In the genomic region with DNA sequence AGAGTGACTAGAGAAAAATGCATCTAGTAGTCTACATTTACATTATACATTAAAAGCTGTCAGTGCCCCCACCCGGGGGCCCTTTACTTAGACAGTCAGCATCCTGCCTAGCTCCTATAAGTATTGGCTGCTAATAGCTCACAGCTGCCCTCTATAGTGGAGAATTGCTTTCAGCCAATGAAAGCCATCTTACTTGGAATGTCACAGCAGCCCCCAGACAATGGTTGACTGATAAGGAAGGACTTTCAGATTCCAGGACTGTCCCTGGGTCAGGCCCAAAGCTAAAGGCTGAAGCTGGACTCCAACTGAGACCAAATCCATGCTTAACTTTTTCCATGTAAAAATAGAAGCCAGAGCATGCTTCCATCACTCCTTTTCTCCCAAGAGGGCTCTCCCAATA, we compare ENCODE assay signal across 1 cellular context.
TF ChIP-seq lines count a peak whose summit lies in the region.

No MANE protein-coding gene starts in this region.

TF ChIP-seq in GM23338, 12 proteins besides CTCF, POLR2A, EP300 and RAD21 (continued from another document):
- TF ChIP-seq, protein P1, sequence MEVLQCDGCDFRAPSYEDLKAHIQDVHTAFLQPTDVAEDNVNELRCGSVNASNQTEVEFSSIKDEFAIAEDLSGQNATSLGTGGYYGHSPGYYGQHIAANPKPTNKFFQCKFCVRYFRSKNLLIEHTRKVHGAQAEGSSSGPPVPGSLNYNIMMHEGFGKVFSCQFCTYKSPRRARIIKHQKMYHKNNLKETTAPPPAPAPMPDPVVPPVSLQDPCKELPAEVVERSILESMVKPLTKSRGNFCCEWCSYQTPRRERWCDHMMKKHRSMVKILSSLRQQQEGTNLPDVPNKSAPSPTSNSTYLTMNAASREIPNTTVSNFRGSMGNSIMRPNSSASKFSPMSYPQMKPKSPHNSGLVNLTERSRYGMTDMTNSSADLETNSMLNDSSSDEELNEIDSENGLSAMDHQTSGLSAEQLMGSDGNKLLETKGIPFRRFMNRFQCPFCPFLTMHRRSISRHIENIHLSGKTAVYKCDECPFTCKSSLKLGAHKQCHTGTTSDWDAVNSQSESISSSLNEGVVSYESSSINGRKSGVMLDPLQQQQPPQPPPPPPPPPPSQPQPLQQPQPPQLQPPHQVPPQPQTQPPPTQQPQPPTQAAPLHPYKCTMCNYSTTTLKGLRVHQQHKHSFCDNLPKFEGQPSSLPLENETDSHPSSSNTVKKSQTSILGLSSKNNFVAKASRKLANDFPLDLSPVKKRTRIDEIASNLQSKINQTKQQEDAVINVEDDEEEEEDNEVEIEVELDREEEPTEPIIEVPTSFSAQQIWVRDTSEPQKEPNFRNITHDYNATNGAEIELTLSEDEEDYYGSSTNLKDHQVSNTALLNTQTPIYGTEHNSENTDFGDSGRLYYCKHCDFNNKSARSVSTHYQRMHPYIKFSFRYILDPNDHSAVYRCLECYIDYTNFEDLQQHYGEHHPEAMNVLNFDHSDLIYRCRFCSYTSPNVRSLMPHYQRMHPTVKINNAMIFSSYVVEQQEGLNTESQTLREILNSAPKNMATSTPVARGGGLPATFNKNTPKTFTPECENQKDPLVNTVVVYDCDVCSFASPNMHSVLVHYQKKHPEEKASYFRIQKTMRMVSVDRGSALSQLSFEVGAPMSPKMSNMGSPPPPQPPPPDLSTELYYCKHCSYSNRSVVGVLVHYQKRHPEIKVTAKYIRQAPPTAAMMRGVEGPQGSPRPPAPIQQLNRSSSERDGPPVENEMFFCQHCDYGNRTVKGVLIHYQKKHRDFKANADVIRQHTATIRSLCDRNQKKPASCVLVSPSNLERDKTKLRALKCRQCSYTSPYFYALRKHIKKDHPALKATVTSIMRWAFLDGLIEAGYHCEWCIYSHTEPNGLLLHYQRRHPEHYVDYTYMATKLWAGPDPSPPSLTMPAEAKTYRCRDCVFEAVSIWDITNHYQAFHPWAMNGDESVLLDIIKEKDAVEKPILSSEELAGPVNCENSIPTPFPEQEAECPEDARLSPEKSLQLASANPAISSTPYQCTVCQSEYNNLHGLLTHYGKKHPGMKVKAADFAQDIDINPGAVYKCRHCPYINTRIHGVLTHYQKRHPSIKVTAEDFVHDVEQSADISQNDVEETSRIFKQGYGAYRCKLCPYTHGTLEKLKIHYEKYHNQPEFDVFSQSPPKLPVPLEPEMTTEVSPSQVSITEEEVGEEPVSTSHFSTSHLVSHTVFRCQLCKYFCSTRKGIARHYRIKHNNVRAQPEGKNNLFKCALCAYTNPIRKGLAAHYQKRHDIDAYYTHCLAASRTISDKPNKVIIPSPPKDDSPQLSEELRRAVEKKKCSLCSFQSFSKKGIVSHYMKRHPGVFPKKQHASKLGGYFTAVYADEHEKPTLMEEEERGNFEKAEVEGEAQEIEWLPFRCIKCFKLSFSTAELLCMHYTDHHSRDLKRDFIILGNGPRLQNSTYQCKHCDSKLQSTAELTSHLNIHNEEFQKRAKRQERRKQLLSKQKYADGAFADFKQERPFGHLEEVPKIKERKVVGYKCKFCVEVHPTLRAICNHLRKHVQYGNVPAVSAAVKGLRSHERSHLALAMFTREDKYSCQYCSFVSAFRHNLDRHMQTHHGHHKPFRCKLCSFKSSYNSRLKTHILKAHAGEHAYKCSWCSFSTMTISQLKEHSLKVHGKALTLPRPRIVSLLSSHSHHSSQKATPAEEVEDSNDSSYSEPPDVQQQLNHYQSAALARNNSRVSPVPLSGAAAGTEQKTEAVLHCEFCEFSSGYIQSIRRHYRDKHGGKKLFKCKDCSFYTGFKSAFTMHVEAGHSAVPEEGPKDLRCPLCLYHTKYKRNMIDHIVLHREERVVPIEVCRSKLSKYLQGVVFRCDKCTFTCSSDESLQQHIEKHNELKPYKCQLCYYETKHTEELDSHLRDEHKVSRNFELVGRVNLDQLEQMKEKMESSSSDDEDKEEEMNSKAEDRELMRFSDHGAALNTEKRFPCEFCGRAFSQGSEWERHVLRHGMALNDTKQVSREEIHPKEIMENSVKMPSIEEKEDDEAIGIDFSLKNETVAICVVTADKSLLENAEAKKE (CRISPR knock-in tag; IDR thresholded peaks at IDR 0.05) = no peak
